1 cellular context compared by ENCODE assay signal in genomic region chr4:74394476-74395136, GRCh38.
TF ChIP-seq lines count a peak whose summit lies in the region.

No MANE protein-coding gene starts in this region.

TF ChIP-seq in K562, 482 proteins besides CTCF, POLR2A, EP300 and RAD21 (continued from another document):
- TF ChIP-seq, protein P1, sequence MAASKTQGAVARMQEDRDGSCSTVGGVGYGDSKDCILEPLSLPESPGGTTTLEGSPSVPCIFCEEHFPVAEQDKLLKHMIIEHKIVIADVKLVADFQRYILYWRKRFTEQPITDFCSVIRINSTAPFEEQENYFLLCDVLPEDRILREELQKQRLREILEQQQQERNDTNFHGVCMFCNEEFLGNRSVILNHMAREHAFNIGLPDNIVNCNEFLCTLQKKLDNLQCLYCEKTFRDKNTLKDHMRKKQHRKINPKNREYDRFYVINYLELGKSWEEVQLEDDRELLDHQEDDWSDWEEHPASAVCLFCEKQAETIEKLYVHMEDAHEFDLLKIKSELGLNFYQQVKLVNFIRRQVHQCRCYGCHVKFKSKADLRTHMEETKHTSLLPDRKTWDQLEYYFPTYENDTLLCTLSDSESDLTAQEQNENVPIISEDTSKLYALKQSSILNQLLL (CRISPR knock-in tag; IDR thresholded peaks at IDR 0.05; ENCODE audit: borderline replicate concordance) = no peak
- TF ChIP-seq CCAR2 (IDR thresholded peaks at IDR 0.05; ENCODE audit: low read depth, low read length) (no peak), GABPA (tag; conservative IDR thresholded peaks at IDR 0.05; ENCODE audit: low read depth) (peak; percentile 67), SRSF7 (optimal IDR thresholded peaks at IDR 0.05; ENCODE audit: low read depth, low read length) (no peak), CREM (IDR thresholded peaks at IDR 0.05; ENCODE audit: low read depth) (0 out of 2 replicates have a peak, but pooled peaks have one; percentile 29)
- TF ChIP-seq, protein P2, sequence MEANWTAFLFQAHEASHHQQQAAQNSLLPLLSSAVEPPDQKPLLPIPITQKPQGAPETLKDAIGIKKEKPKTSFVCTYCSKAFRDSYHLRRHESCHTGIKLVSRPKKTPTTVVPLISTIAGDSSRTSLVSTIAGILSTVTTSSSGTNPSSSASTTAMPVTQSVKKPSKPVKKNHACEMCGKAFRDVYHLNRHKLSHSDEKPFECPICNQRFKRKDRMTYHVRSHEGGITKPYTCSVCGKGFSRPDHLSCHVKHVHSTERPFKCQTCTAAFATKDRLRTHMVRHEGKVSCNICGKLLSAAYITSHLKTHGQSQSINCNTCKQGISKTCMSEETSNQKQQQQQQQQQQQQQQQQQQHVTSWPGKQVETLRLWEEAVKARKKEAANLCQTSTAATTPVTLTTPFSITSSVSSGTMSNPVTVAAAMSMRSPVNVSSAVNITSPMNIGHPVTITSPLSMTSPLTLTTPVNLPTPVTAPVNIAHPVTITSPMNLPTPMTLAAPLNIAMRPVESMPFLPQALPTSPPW (CRISPR knock-in tag; IDR thresholded peaks at IDR 0.05) = peak; percentile 9; the same call in 1 of the 2 replicates
